In genomic region chr5:78837836-78838235, GRCh38 we compare ENCODE assay signal across 30 cellular contexts.
"Had no signal": no experiment of that assay in that cellular context is flagged by ENCODE, and none has a peak within 500 bp of the region (broad histone marks: within the 10 kb centered on the region; RNA-seq: fewer than 3 reads in every experiment).

No MANE protein-coding gene starts in this region.

- H3K27ac ChIP-seq: brain microvascular endothelial cell, esophagus muscularis mucosa, foreskin keratinocyte, gastrocnemius medialis, heart right ventricle, VCaP had no signal

- H3K4me3 ChIP-seq: esophagus muscularis mucosa, gastrocnemius medialis, heart right ventricle had no signal

- FAIRE-seq: astrocyte, colon had no signal

- H3K36me3 ChIP-seq: brain microvascular endothelial cell, gastrocnemius medialis had no signal

- H3K4me1 ChIP-seq: esophagus muscularis mucosa, gastrocnemius medialis had no signal

- H3K9me3 ChIP-seq: esophagus muscularis mucosa, gastrocnemius medialis, heart right ventricle had no signal

- H3K27me3 ChIP-seq: brain microvascular endothelial cell, esophagus muscularis mucosa, foreskin keratinocyte, gastrocnemius medialis, heart right ventricle had no signal

- DNase-seq: activated CD4-positive, alpha-beta memory T cell treated with anti-CD3 and anti-CD28 coated beads, Interleukin-2, amount 10 ng/mL, durations not matched to agents 7 days and 5 days; activated CD4-positive, alpha-beta T cell treated with anti-CD3 and anti-CD28 coated beads for 1 hour; activated CD4-positive, alpha-beta T cell treated with anti-CD3 and anti-CD28 coated beads for 4 hours; activated CD4-positive, alpha-beta T cell treated with anti-CD3 and anti-CD28 coated beads, Interleukin-2, amount 10 ng/mL, durations not matched to agents 7 days and 5 days; activated CD4-positive, alpha-beta T cell treated with anti-CD3 and anti-CD28 coated beads, Interleukin-2, amount 50 U/mL, for 4 hours; activated CD8-positive, alpha-beta memory T cell treated with anti-CD3 and anti-CD28 coated beads for 24 hours; activated effector memory CD4-positive, alpha-beta T cell treated with Interleukin-2 at 50 U/mL for 16 hours; activated gamma-delta T cell treated with Interleukin-2 at 50 U/mL for 16 hours; activated naive CD4-positive, alpha-beta T cell treated with anti-CD3 and anti-CD28 coated beads, Interleukin-2, amount 50 U/mL, for 16 hours; activated naive CD4-positive, alpha-beta T cell treated with Interleukin-2 at 50 U/mL for 16 hours; activated T-cell treated with anti-CD3 and anti-CD28 coated beads, Interleukin-2, amount 50 U/mL, for 4 hours; amniotic stem cell; anterior cingulate cortex; brain microvascular endothelial cell; caudate nucleus; cortex of kidney; dermis blood vessel endothelial cell; effector CD4-positive, alpha-beta T cell; effector memory CD8-positive, alpha-beta T cell; erythroblast; foreskin keratinocyte; gastrocnemius medialis; heart right ventricle; T-helper 1 cell; T-helper 17 cell; T1000 had no signal
